9 cellular contexts compared by ENCODE assay signal in genomic region chr6:4459032-4459431, GRCh38.
A peak's percentile ranks its signal among the peaks of the same experiment; 100 is the strongest.
DNase-seq lines count a peak whose midpoint lies in the region; ATAC-seq, FAIRE-seq and TF ChIP-seq lines count a peak whose summit lies in the region.
"Had no signal": no experiment of that assay in that cellular context is flagged by ENCODE, and none has a peak within 500 bp of the region (broad histone marks: within the 10 kb centered on the region; RNA-seq: fewer than 3 reads in every experiment).

No MANE protein-coding gene starts in this region.

- H3K27me3 ChIP-seq in RWPE2 (ENCODE audit: insufficient read depth, poor library complexity, severe bottlenecking) (no peaks in the 10 kb centered on the region), osteoblast (ENCODE audit: insufficient read depth, low read length) (no peaks in the 10 kb centered on the region)

- H3K27ac ChIP-seq in RWPE2 (ENCODE audit: poor library complexity, severe bottlenecking) (peak overlapping the region; percentile 59), osteoblast (ENCODE audit: low read depth, low read length) (no peak overlapping the region)
- H3K27ac ChIP-seq: SK-N-MC had no signal

- H3K27ac Mint-ChIP-seq in osteocyte (ENCODE audit: unreplicated experiment), result no peak overlapping the region
- H3K27ac Mint-ChIP-seq: activated T-helper 17 cell treated with anti-CD3 and anti-CD28 coated beads, Interleukin-2, amount 50 U/mL, for 72 hours had no signal

- no peaks in the 10 kb centered on the region for H4K20me1 ChIP-seq in osteoblast (ENCODE audit: insufficient read depth, low read length)

- H3K36me3 ChIP-seq in RWPE2 (ENCODE audit: low read depth) (no peaks in the 10 kb centered on the region), osteoblast (ENCODE audit: insufficient read depth, low read length) (no peaks in the 10 kb centered on the region)

- peaks cover 43% of the 10 kb centered on the region for H3K4me1 Mint-ChIP-seq in osteocyte (ENCODE audit: unreplicated experiment)
- H3K4me1 Mint-ChIP-seq: activated T-helper 17 cell treated with anti-CD3 and anti-CD28 coated beads, Interleukin-2, amount 50 U/mL, for 72 hours had no signal

- H3K4me3 Mint-ChIP-seq in osteocyte (ENCODE audit: unreplicated experiment), result no peak overlapping the region
- H3K4me3 Mint-ChIP-seq: activated T-helper 17 cell treated with anti-CD3 and anti-CD28 coated beads, Interleukin-2, amount 50 U/mL, for 72 hours had no signal

- no peak for TF ChIP-seq POLR2A in H54 (IDR thresholded peaks at IDR 0.05; ENCODE audit: low read depth, low read length)

- H3K4me1 ChIP-seq in RWPE2 (ENCODE audit: insufficient read depth, poor library complexity, severe bottlenecking) (peaks cover 9% of the 10 kb centered on the region), osteoblast (ENCODE audit: insufficient read depth, low read length) (peaks cover 4% of the 10 kb centered on the region)

- peak; percentile 47 for DNase-seq in H54 (ENCODE audit: insufficient read length, low spot score)
- DNase-seq in RWPE2 (ENCODE audit: low spot score), result no peak
- DNase-seq in fibroblast of gingiva (ENCODE audit: low read depth), result peak; percentile 58
- peak; percentile 67 for DNase-seq in skeletal muscle cell (ENCODE audit: low read depth)
- DNase-seq in NCI-H510A (lab: John Stamatoyannopoulos, UW), result no peak
- DNase-seq in osteoblast (ENCODE audit: insufficient read length, low spot score, missing footprints), result no peak
- no peak for DNase-seq in osteocyte (ENCODE audit: extremely low spot score, unreplicated experiment)

- H3K79me2 ChIP-seq in osteoblast (ENCODE audit: insufficient read depth, low read length), result no peaks in the 10 kb centered on the region

- no peaks in the 10 kb centered on the region for H3K9me3 Mint-ChIP-seq in osteocyte (ENCODE audit: unreplicated experiment)
- H3K9me3 Mint-ChIP-seq: activated T-helper 17 cell treated with anti-CD3 and anti-CD28 coated beads, Interleukin-2, amount 50 U/mL, for 72 hours had no signal

- H2AFZ ChIP-seq in osteoblast (ENCODE audit: low read length), result no peak overlapping the region

- peak; percentile 98 for ATAC-seq in RWPE2 (ENCODE audit: low read depth)
- ATAC-seq: activated T-helper 17 cell treated with anti-CD3 and anti-CD28 coated beads, Interleukin-2, amount 50 U/mL, for 72 hours had no signal

- H3K9me3 ChIP-seq in RWPE2 (ENCODE audit: severe bottlenecking) (no peaks in the 10 kb centered on the region), osteoblast (ENCODE audit: low read depth, low read length) (no peaks in the 10 kb centered on the region)

- H3K27me3 Mint-ChIP-seq in osteocyte (ENCODE audit: unreplicated experiment), result no peaks in the 10 kb centered on the region

- H3K4me3 ChIP-seq in RWPE2 (ENCODE audit: severe bottlenecking) (no peak overlapping the region), skeletal muscle cell (ENCODE audit: low read depth, low read length) (no peak overlapping the region), osteoblast (ENCODE audit: insufficient read depth, low read length) (no peak overlapping the region)
- H3K4me3 ChIP-seq: SK-N-MC had no signal

- no peaks in the 10 kb centered on the region for H3K36me3 Mint-ChIP-seq in osteocyte (ENCODE audit: unreplicated experiment)

- TF ChIP-seq CTCF in RWPE2 (IDR thresholded peaks at IDR 0.05; ENCODE audit: poor library complexity, severe bottlenecking), result no peak
- TF ChIP-seq CTCF in osteoblast (IDR thresholded peaks at IDR 0.05; ENCODE audit: extremely low read depth, low read depth, low read length), result no peak
- TF ChIP-seq CTCF in osteocyte (IDR thresholded peaks at IDR 0.05), result no peak

- H3K4me2 ChIP-seq in osteoblast (ENCODE audit: insufficient read depth, low read length), result no peak overlapping the region

- no peak for FAIRE-seq in H54 (lab: Jason Lieb, UNC)

Comparison
In these comparisons a context has a peak if more than half of its experiments do, and no peak if none do; other contexts are left out.
1. DNase-seq: peak in H54 (single experiment), fibroblast of gingiva (single experiment) and skeletal muscle cell (single experiment); none in RWPE2 (single experiment), NCI-H510A (single experiment), osteoblast (single experiment) and osteocyte (single experiment).